ENCODE assay signal across 20 cellular contexts in the genomic region with DNA sequence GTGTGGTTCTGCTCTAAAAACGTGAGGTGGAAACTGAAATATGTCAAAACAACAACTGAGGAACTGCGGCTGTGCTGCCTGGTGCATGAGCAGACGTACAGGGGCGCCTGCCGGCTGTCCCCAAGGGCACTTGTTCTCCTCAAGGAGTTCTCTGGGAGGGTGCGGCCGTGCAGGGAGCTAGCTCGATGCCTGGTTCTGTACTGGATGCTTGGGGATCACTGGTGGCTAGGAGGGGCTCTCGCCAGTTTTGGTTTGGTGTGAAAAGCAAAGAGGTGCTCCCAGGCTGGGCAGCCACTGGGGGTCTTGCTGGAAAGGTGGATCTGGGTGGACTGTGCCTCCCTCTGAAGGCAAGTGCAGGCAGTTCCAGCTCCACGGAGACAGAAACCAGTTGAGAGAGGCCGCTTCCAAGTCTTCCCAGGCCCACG. TPM values are rescaled to one million over a fixed set of nuclear protein-coding genes. Genes with fewer than 3 reads are reported as not detected.
"Had no signal": no experiment of that assay in that cellular context is flagged by ENCODE, and none has a peak within 500 bp of the region (broad histone marks: within the 10 kb centered on the region; RNA-seq: fewer than 3 reads in every experiment).

No MANE protein-coding gene starts in this region.

- DNase-seq: activated CD4-positive, alpha-beta memory T cell treated with anti-CD3 and anti-CD28 coated beads for 36 hours; activated CD4-positive, alpha-beta T cell treated with anti-CD3 and anti-CD28 coated beads for 36 hours; activated CD8-positive, alpha-beta memory T cell treated with anti-CD3 and anti-CD28 coated beads, Interleukin-2, amount 50 U/mL, for 4 hours; activated naive CD4-positive, alpha-beta T cell; anterior cingulate cortex; brain microvascular endothelial cell; cerebellar nuclear complex; effector memory CD4-positive, alpha-beta T cell; gastrocnemius medialis; psoas muscle; right lobe of liver; spleen; stimulated activated naive CD8-positive, alpha-beta T cell treated with anti-CD3 and anti-CD28 coated beads, Interleukin-15, amount 100 ng/mL, for 72 hours; testis had no signal

- FAIRE-seq: islet of Langerhans had no signal

- H3K9me3 ChIP-seq: gastrocnemius medialis, psoas muscle, right lobe of liver, spleen, testis had no signal

- H3K4me1 ChIP-seq: testis had no signal

- H3K27ac Mint-ChIP-seq: activated CD4-positive, alpha-beta memory T cell treated with anti-CD3 and anti-CD28 coated beads for 36 hours; activated CD4-positive, alpha-beta T cell treated with anti-CD3 and anti-CD28 coated beads for 36 hours; dendritic cell treated with granulocyte-macrophage colony-stimulating factor and Interleukin-4, amounts not matched to agents 40 ng/mL and 50 ng/mL, for 4 days; T-helper 1 cell treated with Interleukin-12 subunit alpha and Interleukin-12 subunit beta and Interleukin-4 antibody, amounts not matched to agents 30 μg/mL and 1 μg/mL, for 36 hours had no signal

- H3K4me3 ChIP-seq: gastrocnemius medialis, psoas muscle, right lobe of liver, spleen, testis had no signal

- H3K4me3 Mint-ChIP-seq: activated CD4-positive, alpha-beta memory T cell treated with anti-CD3 and anti-CD28 coated beads for 36 hours; activated CD4-positive, alpha-beta T cell treated with anti-CD3 and anti-CD28 coated beads for 36 hours; dendritic cell treated with granulocyte-macrophage colony-stimulating factor and Interleukin-4, amounts not matched to agents 40 ng/mL and 50 ng/mL, for 4 days; stimulated activated naive CD8-positive, alpha-beta T cell treated with anti-CD3 and anti-CD28 coated beads, Interleukin-15, amount 100 ng/mL, for 72 hours; T-helper 1 cell treated with Interleukin-12 subunit alpha and Interleukin-12 subunit beta and Interleukin-4 antibody, amounts not matched to agents 30 μg/mL and 1 μg/mL, for 36 hours had no signal

- H3K27me3 Mint-ChIP-seq: activated CD4-positive, alpha-beta memory T cell treated with anti-CD3 and anti-CD28 coated beads for 36 hours; activated CD4-positive, alpha-beta T cell treated with anti-CD3 and anti-CD28 coated beads for 36 hours; stimulated activated naive CD8-positive, alpha-beta T cell treated with anti-CD3 and anti-CD28 coated beads, Interleukin-15, amount 100 ng/mL, for 72 hours had no signal

- H3K27ac ChIP-seq: brain microvascular endothelial cell, gastrocnemius medialis, psoas muscle, right lobe of liver, testis had no signal

- H3K9me3 Mint-ChIP-seq: activated CD4-positive, alpha-beta memory T cell treated with anti-CD3 and anti-CD28 coated beads for 36 hours; dendritic cell treated with granulocyte-macrophage colony-stimulating factor and Interleukin-4, amounts not matched to agents 40 ng/mL and 50 ng/mL, for 4 days; mesothelial cell of epicardium; stimulated activated naive CD8-positive, alpha-beta T cell treated with anti-CD3 and anti-CD28 coated beads, Interleukin-15, amount 100 ng/mL, for 72 hours; T-helper 1 cell treated with Interleukin-12 subunit alpha and Interleukin-12 subunit beta and Interleukin-4 antibody, amounts not matched to agents 30 μg/mL and 1 μg/mL, for 36 hours had no signal

- ATAC-seq: activated CD4-positive, alpha-beta T cell treated with anti-CD3 and anti-CD28 coated beads for 36 hours; gastrocnemius medialis; left lobe of liver; psoas muscle; right lobe of liver; stimulated activated naive CD8-positive, alpha-beta T cell treated with anti-CD3 and anti-CD28 coated beads, Interleukin-15, amount 100 ng/mL, for 72 hours had no signal

- H3K27me3 ChIP-seq: brain microvascular endothelial cell, gastrocnemius medialis, right lobe of liver, spleen, testis had no signal

RNA-seq across cellular contexts. Expression of a gene that starts 41.9 kb away (rescaled TPM):
- polyA plus RNA-seq: neural cell had no signal
